Comparison of ENCODE assay signal across 1 cellular context in genomic region chr17:29589524-29590260, GRCh38.
TF ChIP-seq lines count a peak whose summit lies in the region.

A gene with protein sequence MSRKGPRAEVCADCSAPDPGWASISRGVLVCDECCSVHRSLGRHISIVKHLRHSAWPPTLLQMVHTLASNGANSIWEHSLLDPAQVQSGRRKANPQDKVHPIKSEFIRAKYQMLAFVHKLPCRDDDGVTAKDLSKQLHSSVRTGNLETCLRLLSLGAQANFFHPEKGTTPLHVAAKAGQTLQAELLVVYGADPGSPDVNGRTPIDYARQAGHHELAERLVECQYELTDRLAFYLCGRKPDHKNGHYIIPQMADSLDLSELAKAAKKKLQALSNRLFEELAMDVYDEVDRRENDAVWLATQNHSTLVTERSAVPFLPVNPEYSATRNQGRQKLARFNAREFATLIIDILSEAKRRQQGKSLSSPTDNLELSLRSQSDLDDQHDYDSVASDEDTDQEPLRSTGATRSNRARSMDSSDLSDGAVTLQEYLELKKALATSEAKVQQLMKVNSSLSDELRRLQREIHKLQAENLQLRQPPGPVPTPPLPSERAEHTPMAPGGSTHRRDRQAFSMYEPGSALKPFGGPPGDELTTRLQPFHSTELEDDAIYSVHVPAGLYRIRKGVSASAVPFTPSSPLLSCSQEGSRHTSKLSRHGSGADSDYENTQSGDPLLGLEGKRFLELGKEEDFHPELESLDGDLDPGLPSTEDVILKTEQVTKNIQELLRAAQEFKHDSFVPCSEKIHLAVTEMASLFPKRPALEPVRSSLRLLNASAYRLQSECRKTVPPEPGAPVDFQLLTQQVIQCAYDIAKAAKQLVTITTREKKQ (minus strand): TSS chr17:29589648. CDS start chr17:29589378, 270 bp downstream.

TF ChIP-seq in K562, 482 proteins besides CTCF, POLR2A, EP300 and RAD21 (continued from another document and continues in another):
- TF ChIP-seq ZBTB11 (CRISPR knock-in tag; IDR thresholded peaks at IDR 0.05) (peak in 1 of 3 experiments; percentile 30; a peak in 1 of 6 replicates), ETS1 (conservative IDR thresholded peaks at IDR 0.05; ENCODE audit: control insufficient read depth, low read depth, low read length) (no peak), CTBP1 (IDR thresholded peaks at IDR 0.05; ENCODE audit: borderline replicate concordance) (peak; percentile 74), THRB (CRISPR knock-in tag; conservative IDR thresholded peaks at IDR 0.05) (no peak), ATF7 (IDR thresholded peaks at IDR 0.05) (peak; percentile 39; the same call in 1 of the 2 replicates), HDAC3 (IDR thresholded peaks at IDR 0.05; ENCODE audit: borderline replicate concordance, partially characterized antibody) (no peak), MGA (IDR thresholded peaks at IDR 0.05) (no peak), ELF4 (CRISPR knock-in tag; IDR thresholded peaks at IDR 0.05) (no peak), NR2C1 (IDR thresholded peaks at IDR 0.05) (0 out of 2 replicates have a peak, but pooled peaks have one; percentile 42), NR2C1 (tag; IDR thresholded peaks at IDR 0.05) (peak; percentile 78), STAT6 (CRISPR knock-in tag; IDR thresholded peaks at IDR 0.05) (no peak), ZNF41 (CRISPR knock-in tag; conservative IDR thresholded peaks at IDR 0.05) (no peak), MTF1 (CRISPR knock-in tag; IDR thresholded peaks at IDR 0.05; ENCODE audit: borderline replicate concordance) (no peak), NR0B1 (IDR thresholded peaks at IDR 0.05; ENCODE audit: partially characterized antibody) (no peak), ZBTB8A (IDR thresholded peaks at IDR 0.05; ENCODE audit: partially characterized antibody) (no peak), POLR2B (IDR thresholded peaks at IDR 0.05; ENCODE audit: low read depth, partially characterized antibody) (no peak), HMGN3 (IDR thresholded peaks at IDR 0.05; ENCODE audit: borderline replicate concordance, extremely low read depth, insufficient read length, low read depth, low read length) (peak; percentile 74), PHF8 (IDR thresholded peaks at IDR 0.05; ENCODE audit: borderline replicate concordance, low read length) (peak; percentile 45; the same call in 1 of the 2 replicates), KLF1 (tag; IDR thresholded peaks at IDR 0.05) (0 out of 2 replicates have a peak, but pooled peaks have one; percentile 32)
- TF ChIP-seq, protein P1, sequence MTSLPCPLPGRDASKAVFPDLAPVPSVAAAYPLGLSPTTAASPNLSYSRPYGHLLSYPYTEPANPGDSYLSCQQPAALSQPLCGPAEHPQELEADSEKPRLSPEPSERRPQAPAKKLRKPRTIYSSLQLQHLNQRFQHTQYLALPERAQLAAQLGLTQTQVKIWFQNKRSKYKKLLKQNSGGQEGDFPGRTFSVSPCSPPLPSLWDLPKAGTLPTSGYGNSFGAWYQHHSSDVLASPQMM (CRISPR knock-in tag; IDR thresholded peaks at IDR 0.05): no peak
